In the genomic region with DNA sequence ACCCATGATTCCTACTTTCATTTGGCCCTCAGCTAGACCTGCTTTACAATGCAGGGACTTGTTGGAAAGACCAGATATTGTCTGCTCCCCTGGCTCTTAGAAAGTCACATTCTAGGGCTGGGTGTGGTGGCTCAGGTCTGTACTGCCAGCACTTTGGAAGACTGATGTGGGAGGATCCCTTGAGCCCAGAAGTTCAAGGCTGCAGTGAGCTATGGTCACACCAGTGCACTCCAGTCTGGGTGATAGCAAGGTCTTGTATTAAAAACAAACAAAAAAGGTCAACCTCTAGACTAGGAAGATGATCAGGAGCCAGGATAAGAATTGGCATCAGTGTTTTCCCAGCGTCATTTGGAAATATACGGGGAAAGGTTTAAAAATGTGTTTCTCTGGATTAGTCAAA, we compare ENCODE assay signal across 8 cellular contexts.
"Had no signal": no experiment of that assay in that cellular context is flagged by ENCODE, and none has a peak within 500 bp of the region (broad histone marks: within the 10 kb centered on the region; RNA-seq: fewer than 3 reads in every experiment).

No MANE protein-coding gene starts in this region.

- H3K36me3 Mint-ChIP-seq: immature natural killer cell; naive thymus-derived CD8-positive, alpha-beta T cell had no signal

- H3K9me3 Mint-ChIP-seq: central memory CD8-positive, alpha-beta T cell; naive thymus-derived CD8-positive, alpha-beta T cell; stimulated activated naive CD8-positive, alpha-beta T cell treated with anti-CD3 and anti-CD28 coated beads, Interleukin-15, amount 100 ng/mL, for 72 hours had no signal

- H3K4me3 Mint-ChIP-seq: central memory CD8-positive, alpha-beta T cell; immature natural killer cell; naive thymus-derived CD8-positive, alpha-beta T cell; stimulated activated naive CD8-positive, alpha-beta T cell treated with anti-CD3 and anti-CD28 coated beads, Interleukin-15, amount 100 ng/mL, for 72 hours had no signal

- DNase-seq: foreskin keratinocyte; immature natural killer cell; left ventricle myocardium superior; naive thymus-derived CD8-positive, alpha-beta T cell; stimulated activated CD4-positive, alpha-beta T cell treated with anti-CD3 and anti-CD28 coated beads, Interleukin-12 subunit alpha, Interleukin-12 subunit beta, amount 100 ng/mL, for 4 hours; stimulated activated naive CD8-positive, alpha-beta T cell treated with anti-CD3 and anti-CD28 coated beads, Interleukin-15, amount 100 ng/mL, for 72 hours; trophoblast cell had no signal

- H3K27ac Mint-ChIP-seq: immature natural killer cell; naive thymus-derived CD8-positive, alpha-beta T cell; stimulated activated naive CD8-positive, alpha-beta T cell treated with anti-CD3 and anti-CD28 coated beads, Interleukin-15, amount 100 ng/mL, for 72 hours had no signal

- ATAC-seq: foreskin keratinocyte; naive thymus-derived CD8-positive, alpha-beta T cell; stimulated activated naive CD8-positive, alpha-beta T cell treated with anti-CD3 and anti-CD28 coated beads, Interleukin-15, amount 100 ng/mL, for 72 hours had no signal

- H3K4me1 Mint-ChIP-seq: central memory CD8-positive, alpha-beta T cell; immature natural killer cell; stimulated activated naive CD8-positive, alpha-beta T cell treated with anti-CD3 and anti-CD28 coated beads, Interleukin-15, amount 100 ng/mL, for 72 hours had no signal
